28 cellular contexts compared by ENCODE assay signal in the genomic region with DNA sequence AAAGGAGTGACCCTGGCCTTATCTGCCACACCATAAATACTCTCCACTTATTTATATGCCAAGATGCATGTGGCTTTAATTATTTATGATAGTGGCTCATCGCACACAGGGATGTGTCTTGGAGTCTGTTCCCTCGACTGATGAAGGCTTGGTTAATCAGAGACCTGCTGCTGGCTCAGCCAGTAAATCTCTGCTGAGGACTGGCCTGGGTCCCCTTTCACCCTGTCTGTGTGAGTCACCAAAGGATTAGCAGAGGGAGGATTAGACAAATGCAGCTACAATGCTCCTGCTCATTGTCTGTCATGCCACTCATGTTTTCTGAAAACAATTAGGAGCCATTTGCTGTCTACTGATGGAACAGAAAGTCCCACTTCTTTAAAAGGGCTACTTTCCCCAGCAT.
A peak's percentile ranks its signal among the peaks of the same experiment; 100 is the strongest.
DNase-seq lines count a peak whose midpoint lies in the region; ATAC-seq and TF ChIP-seq lines count a peak whose summit lies in the region.
"Had no signal": no experiment of that assay in that cellular context is flagged by ENCODE, and none has a peak within 500 bp of the region (broad histone marks: within the 10 kb centered on the region; RNA-seq: fewer than 3 reads in every experiment).

No MANE protein-coding gene starts in this region.

- no peaks in the 10 kb centered on the region for H3K36me3 Mint-ChIP-seq in endodermal cell (ENCODE audit: low read depth)
- H3K36me3 Mint-ChIP-seq: naive thymus-derived CD8-positive, alpha-beta T cell; stimulated activated effector memory CD8-positive, alpha-beta T cell treated with anti-CD3 and anti-CD28 coated beads, Interleukin-12 subunit alpha, Interleukin-12 subunit beta, amount 100 ng/mL, for 72 hours had no signal

- H3K27me3 Mint-ChIP-seq in stimulated activated naive CD8-positive, alpha-beta T cell treated with anti-CD3 and anti-CD28 coated beads, Interleukin-15, amount 100 ng/mL, for 72 hours = peaks cover 17% of the 10 kb centered on the region
- peaks cover 2% of the 10 kb centered on the region for H3K27me3 Mint-ChIP-seq in endodermal cell (ENCODE audit: insufficient read depth)
- H3K27me3 Mint-ChIP-seq: dendritic cell treated with granulocyte-macrophage colony-stimulating factor and Interleukin-4, amounts not matched to agents 40 ng/mL and 50 ng/mL, for 4 days had no signal

- peak overlapping the region; percentile 20 for H3K27ac ChIP-seq in HUES48 (ENCODE audit: low read depth, low read length)
- no peak overlapping the region for H3K27ac ChIP-seq in endodermal cell (ENCODE audit: low read depth, low read length)
- H3K27ac ChIP-seq: BLaER1, heart left ventricle, Peyer's patch, spleen had no signal

- TF ChIP-seq CTCF in AG10803 (conservative IDR thresholded peaks at IDR 0.05; ENCODE audit: low read length) = no peak
- TF ChIP-seq CTCF in endodermal cell (conservative IDR thresholded peaks at IDR 0.05) = no peak

- no peak overlapping the region for H3K27ac Mint-ChIP-seq in stimulated activated naive CD8-positive, alpha-beta T cell treated with anti-CD3 and anti-CD28 coated beads, Interleukin-15, amount 100 ng/mL, for 72 hours
- no peak overlapping the region for H3K27ac Mint-ChIP-seq in endodermal cell
- H3K27ac Mint-ChIP-seq: dendritic cell treated with granulocyte-macrophage colony-stimulating factor and Interleukin-4, amounts not matched to agents 40 ng/mL and 50 ng/mL, for 4 days; naive thymus-derived CD8-positive, alpha-beta T cell; stimulated activated effector memory CD8-positive, alpha-beta T cell treated with anti-CD3 and anti-CD28 coated beads, Interleukin-12 subunit alpha, Interleukin-12 subunit beta, amount 100 ng/mL, for 72 hours had no signal

- H3K4me3 ChIP-seq in AG10803 (ENCODE audit: low read length) (no peak overlapping the region), HUES48 (ENCODE audit: low read depth, low read length) (no peak overlapping the region), endodermal cell (ENCODE audit: low read length) (no peak overlapping the region)
- H3K4me3 ChIP-seq: A549, BLaER1, heart left ventricle, Peyer's patch, spleen had no signal

- ATAC-seq in stimulated activated naive CD8-positive, alpha-beta T cell treated with anti-CD3 and anti-CD28 coated beads, Interleukin-15, amount 100 ng/mL, for 72 hours = no peak
- ATAC-seq: heart left ventricle; left lobe of liver; naive thymus-derived CD8-positive, alpha-beta T cell; stimulated activated effector memory CD8-positive, alpha-beta T cell treated with anti-CD3 and anti-CD28 coated beads, Interleukin-12 subunit alpha, Interleukin-12 subunit beta, amount 100 ng/mL, for 72 hours had no signal

- H3K4me3 Mint-ChIP-seq in stimulated activated naive CD8-positive, alpha-beta T cell treated with anti-CD3 and anti-CD28 coated beads, Interleukin-15, amount 100 ng/mL, for 72 hours = no peak overlapping the region
- no peak overlapping the region for H3K4me3 Mint-ChIP-seq in endodermal cell
- H3K4me3 Mint-ChIP-seq: dendritic cell treated with granulocyte-macrophage colony-stimulating factor and Interleukin-4, amounts not matched to agents 40 ng/mL and 50 ng/mL, for 4 days; naive thymus-derived CD8-positive, alpha-beta T cell; stimulated activated effector memory CD8-positive, alpha-beta T cell treated with anti-CD3 and anti-CD28 coated beads, Interleukin-12 subunit alpha, Interleukin-12 subunit beta, amount 100 ng/mL, for 72 hours had no signal

- H3K9ac ChIP-seq in HUES48 (ENCODE audit: low read depth, low read length) (no peak overlapping the region), endodermal cell (ENCODE audit: extremely low read depth, low read length, poor library complexity, severe bottlenecking) (no peak overlapping the region)
- H3K9ac ChIP-seq: BLaER1 had no signal

- DNase-seq in AG10803 (ENCODE audit: low read depth) (peak; percentile 46), T1000 (lab: John Stamatoyannopoulos, UW) (peak; percentile 39), islet precursor cell (peak; percentile 86), NCI-H2227 treated with DMSO at 0.1 percent for 48 hours (lab: John Stamatoyannopoulos, UW) (no peak), endodermal cell (no peak), DMS79 treated with DMSO at 0.1 percent for 48 hours (lab: John Stamatoyannopoulos, UW) (no peak)
- no peak for DNase-seq in stimulated activated naive CD8-positive, alpha-beta T cell treated with anti-CD3 and anti-CD28 coated beads, Interleukin-15, amount 100 ng/mL, for 72 hours
- DNase-seq: activated CD4-positive, alpha-beta T cell treated with anti-CD3 and anti-CD28 coated beads, Interleukin-2, amount 50 U/mL, for 1 hour; activated naive CD4-positive, alpha-beta T cell treated with anti-CD3 and anti-CD28 coated beads, Interleukin-2, amount 50 U/mL, for 16 hours; anterior cingulate cortex; central memory CD4-positive, alpha-beta T cell; DMS79; heart left ventricle; KG1; mesendoderm; naive thymus-derived CD8-positive, alpha-beta T cell; NCI-H1436 treated with DMSO at 0.1 percent for 48 hours; NCI-H510A treated with DMSO at 0.1 percent for 48 hours; Peyer's patch; spleen; stimulated activated CD4-positive, alpha-beta T cell treated with anti-CD3 and anti-CD28 coated beads, Interleukin-2, amount 100 ng/mL, for 48 hours; T-helper 2 cell had no signal

- H3K27me3 ChIP-seq in HUES48 (ENCODE audit: control insufficient read depth, insufficient read depth, low read length) (no peaks in the 10 kb centered on the region), endodermal cell (ENCODE audit: control insufficient read depth, insufficient read depth, low read length, poor library complexity, severe bottlenecking) (no peaks in the 10 kb centered on the region)
- H3K27me3 ChIP-seq: BLaER1, Peyer's patch had no signal

- H3K4me1 Mint-ChIP-seq in stimulated activated naive CD8-positive, alpha-beta T cell treated with anti-CD3 and anti-CD28 coated beads, Interleukin-15, amount 100 ng/mL, for 72 hours = no peaks in the 10 kb centered on the region
- peaks cover 10% of the 10 kb centered on the region for H3K4me1 Mint-ChIP-seq in endodermal cell

- H3K36me3 ChIP-seq in HUES48 (ENCODE audit: control insufficient read depth, insufficient read depth, low read length) = no peaks in the 10 kb centered on the region
- H3K36me3 ChIP-seq in endodermal cell (ENCODE audit: control insufficient read depth, insufficient read depth, low read length) = no peaks in the 10 kb centered on the region
- H3K36me3 ChIP-seq: BLaER1, heart left ventricle, Peyer's patch, spleen had no signal

- peaks cover 0 to 8% of the 10 kb centered on the region in 2 donors for H3K9me3 Mint-ChIP-seq in stimulated activated naive CD8-positive, alpha-beta T cell treated with anti-CD3 and anti-CD28 coated beads, Interleukin-15, amount 100 ng/mL, for 72 hours
- H3K9me3 Mint-ChIP-seq in endodermal cell = no peaks in the 10 kb centered on the region
- H3K9me3 Mint-ChIP-seq: dendritic cell treated with granulocyte-macrophage colony-stimulating factor and Interleukin-4, amounts not matched to agents 40 ng/mL and 50 ng/mL, for 4 days had no signal

- H3K9me3 ChIP-seq in HUES48 (ENCODE audit: control insufficient read depth, insufficient read depth, low read length) (no peaks in the 10 kb centered on the region), endodermal cell (ENCODE audit: control insufficient read depth, low read length) (no peaks in the 10 kb centered on the region)
- H3K9me3 ChIP-seq: A549, BLaER1, Peyer's patch, spleen had no signal

- WGBS in endodermal cell (ENCODE audit: insufficient coverage in 1 of 2, insufficient read length in 1 of 2), 2 experiments = 77 to 90% methylated on average over 2 of the region's 2 CpGs

- peaks cover 19% of the 10 kb centered on the region for H3K4me1 ChIP-seq in HUES48 (ENCODE audit: control insufficient read depth, insufficient read depth, low read length)
- H3K4me1 ChIP-seq in endodermal cell (ENCODE audit: control insufficient read depth, insufficient read depth, low read length) = no peaks in the 10 kb centered on the region
- H3K4me1 ChIP-seq: BLaER1, heart left ventricle, Peyer's patch, spleen had no signal

Comparison
In these comparisons a context has a peak if more than half of its experiments do, and no peak if none do; other contexts are left out.
1. DNase-seq: peak in AG10803 (single experiment), T1000 (single experiment) and islet precursor cell (single experiment); none in NCI-H2227 treated with DMSO at 0.1 percent for 48 hours (single experiment), stimulated activated naive CD8-positive, alpha-beta T cell treated with anti-CD3 and anti-CD28 coated beads, Interleukin-15, amount 100 ng/mL, for 72 hours (0 of 2), endodermal cell (single experiment) and DMS79 treated with DMSO at 0.1 percent for 48 hours (single experiment).